ENCODE assay signal across 7 cellular contexts in genomic region chr1:156767101-156767878, GRCh38. TPM values are rescaled to one million over a fixed set of nuclear protein-coding genes. Genes with fewer than 3 reads are reported as not detected.
A peak's percentile ranks its signal among the peaks of the same experiment; 100 is the strongest.
DNase-seq lines count a peak whose midpoint lies in the region; ATAC-seq and TF ChIP-seq lines count a peak whose summit lies in the region.

Gene PRCC (plus strand): TSS chr1:156767535. CDS start chr1:156767772, 237 bp downstream.

- TF ChIP-seq CTCF in hepatocyte (IDR thresholded peaks at IDR 0.05; ENCODE audit: poor library complexity), result no peak

- H3K9me3 ChIP-seq in hepatocyte (ENCODE audit: low read depth), result no peaks in the 10 kb centered on the region

- ATAC-seq in GM18502 (IDR thresholded peaks at IDR 0.05; ENCODE audit: poor library complexity, unreplicated experiment) (peak; percentile 91), HG02970 (IDR thresholded peaks at IDR 0.05; ENCODE audit: low FRiP score, unreplicated experiment) (peak; percentile 92)

- H3K9me2 ChIP-seq in hepatocyte (replicated peaks; ENCODE audit: insufficient read depth), result no peaks in the 10 kb centered on the region

- peaks cover 26% of the 10 kb centered on the region for H3K4me1 ChIP-seq in hepatocyte (ENCODE audit: insufficient read depth)

- H3K27ac ChIP-seq in hepatocyte, result peak within 1 kb of the TSS; percentile 85

- peak within 1 kb of the TSS; percentile 48 for H3K4me3 ChIP-seq in hepatocyte

- peak within 1 kb of the TSS; percentile 94 for H3K4me2 ChIP-seq in hepatocyte

- peaks cover 55% of the 10 kb centered on the region for H3K79me2 ChIP-seq in hepatocyte

- peak within 1 kb of the TSS; percentile 46 for H2AFZ ChIP-seq in hepatocyte

- DNase-seq in NCI-H1930 (lab: John Stamatoyannopoulos, UW) (peak; percentile 98 to 99), T-helper 22 cell (ENCODE audit: low read depth) (peak; percentile 99), astrocyte of the hippocampus (ENCODE audit: low read depth, low spot score) (peak; percentile 100), hepatocyte (ENCODE audit: low spot score) (peak; percentile 99), renal cortical epithelial cell (ENCODE audit: low read depth) (peak; percentile 100)

- H3K36me3 ChIP-seq in hepatocyte (replicated peaks; ENCODE audit: insufficient read depth, low read depth), result no peaks in the 10 kb centered on the region

- 1% methylated on average over 36 of the region's 50 CpGs for WGBS in hepatocyte (ENCODE audit: low lambda C conversion rate, missing lambda C conversion rate)

- H3K27me3 ChIP-seq in hepatocyte, result no peaks in the 10 kb centered on the region

- peaks cover 26% of the 10 kb centered on the region for H4K20me1 ChIP-seq in hepatocyte (ENCODE audit: insufficient read depth, poor library complexity, severe bottlenecking)

RNA-seq across cellular contexts. Expression of gene PRCC, which starts in this region (rescaled TPM):
- total RNA-seq in hepatocyte (35.9 and 45.0 TPM in 2 replicates), renal cortical epithelial cell (9.4 and 26.2 TPM in 2 replicates)
- 85.2 and 108 TPM in 2 replicates for polyA plus RNA-seq in hepatocyte

Comparison
In these comparisons a context has a peak if more than half of its experiments do, and no peak if none do; other contexts are left out.
1. Peak in every context shown above with its lines: DNase-seq, ATAC-seq, H3K4me3 ChIP-seq and H3K27ac ChIP-seq.